Comparison of ENCODE assay signal across 9 cellular contexts in genomic region chr15:48176957-48177356, GRCh38. TPM values are rescaled to one million over a fixed set of nuclear protein-coding genes. Genes with fewer than 3 reads are reported as not detected.
DNase-seq lines count a peak whose midpoint lies in the region; ATAC-seq and TF ChIP-seq lines count a peak whose summit lies in the region.
"Had no signal": no experiment of that assay in that cellular context is flagged by ENCODE, and none has a peak within 500 bp of the region (broad histone marks: within the 10 kb centered on the region; RNA-seq: fewer than 3 reads in every experiment).

No MANE protein-coding gene starts in this region.

- no peak for TF ChIP-seq POLR2A in gastrocnemius medialis (IDR thresholded peaks at IDR 0.05)

- peak overlapping the region; percentile 58 for H3K4me3 ChIP-seq in Jurkat, Clone E6-1 (ENCODE audit: low read length)
- H3K4me3 ChIP-seq in epithelial cell of proximal tubule (ENCODE audit: low read depth, low read length): peak overlapping the region; percentile 71
- H3K4me3 ChIP-seq in gastrocnemius medialis: peak overlapping the region in 3 of 4 donors; percentile 48 to 61 (median 55)

- TF ChIP-seq CTCF in epithelial cell of proximal tubule (conservative IDR thresholded peaks at IDR 0.05; ENCODE audit: low read depth, low read length) (no peak), gastrocnemius medialis (IDR thresholded peaks at IDR 0.05 in 4 of 5, conservative IDR thresholded peaks at IDR 0.05 in 1 of 5) (no peak), GM13977 (IDR thresholded peaks at IDR 0.05; ENCODE audit: extremely low read depth, insufficient read depth, missing control alignments) (no peak)

- H3K27ac ChIP-seq in gastrocnemius medialis: peak overlapping the region in 1 of 4 donors; percentile 27

- H3K27me3 ChIP-seq in gastrocnemius medialis: peaks cover 8 to 25% (median 23%) of the 10 kb centered on the region in 3 donors

- ATAC-seq in GM19043 (IDR thresholded peaks at IDR 0.05; ENCODE audit: low read depth, unreplicated experiment) (peak; percentile 50), gastrocnemius medialis (no peak)

- intact Hi-C loops in gastrocnemius medialis (cut with DNase I; ENCODE audit: low total_unique reads): no loop called here

- no peak for DNase-seq in Jurkat, Clone E6-1 (ENCODE audit: low read depth, low spot score)
- DNase-seq in epithelial cell of proximal tubule (ENCODE audit: low read depth) (no peak), gastrocnemius medialis (no peak), hypothalamus (lab: John Stamatoyannopoulos, UW) (no peak), T-helper 9 cell (no peak), GM13977 (ENCODE audit: low spot score) (no peak)
- DNase-seq: activated CD8-positive, alpha-beta memory T cell treated with anti-CD3 and anti-CD28 coated beads, Interleukin-2, amount 50 U/mL, for 48 hours had no signal

- no peaks in the 10 kb centered on the region for H3K36me3 ChIP-seq in gastrocnemius medialis

- no peaks in the 10 kb centered on the region for H3K9me3 ChIP-seq in gastrocnemius medialis

- peaks cover 0 to 6% of the 10 kb centered on the region in 2 donors for H3K4me1 ChIP-seq in gastrocnemius medialis

- in situ Hi-C loops in gastrocnemius medialis (cut with MboI; ENCODE audit: low sequenced_read_pairs in 4 of 4) (no loop called here), GM13977 (cut with MboI; ENCODE audit: low pct_unique_long_range_greater_than_20kb, low sequenced_read_pairs, unreplicated experiment) (no loop called here)

RNA-seq across cellular contexts. Expression of gene MYEF2, which starts 1.1 kb away (rescaled TPM):
- polyA plus RNA-seq in Jurkat, Clone E6-1 (2012; ENCODE audit: insufficient read depth, insufficient read length): 74.8 TPM
- total RNA-seq in epithelial cell of proximal tubule (30.3 and 55.1 TPM in 2 replicates), gastrocnemius medialis (1 to 10 TPM in 2 of 4 donors, under 1 TPM in 2; 0.29 to 4.9 (median 1.9) TPM)

RNA-seq across cellular contexts. Expression of gene CTXN2, which starts 14.5 kb away (rescaled TPM):
- not detected for polyA plus RNA-seq in Jurkat, Clone E6-1 (2012; ENCODE audit: insufficient read depth, insufficient read length)
- not detected in 2 replicates for total RNA-seq in epithelial cell of proximal tubule
- total RNA-seq in gastrocnemius medialis: not detected
- total RNA-seq: lung microvascular endothelial cell had no signal

RNA-seq across cellular contexts. Expression of gene SLC12A1, which starts 29.1 kb away (rescaled TPM):
- polyA plus RNA-seq in Jurkat, Clone E6-1 (2012; ENCODE audit: insufficient read depth, insufficient read length): not detected
- total RNA-seq in epithelial cell of proximal tubule (0.06 TPM in 1 of 2 replicates, not detected in the other), gastrocnemius medialis (not detected)
- total RNA-seq: lung microvascular endothelial cell had no signal

RNA-seq across cellular contexts. Expression of gene SLC24A5, which starts 56.2 kb away (rescaled TPM):
- not detected for polyA plus RNA-seq in Jurkat, Clone E6-1 (2012; ENCODE audit: insufficient read depth, insufficient read length)
- total RNA-seq in epithelial cell of proximal tubule (not detected in 2 replicates), gastrocnemius medialis (not detected)
